In the genomic region with DNA sequence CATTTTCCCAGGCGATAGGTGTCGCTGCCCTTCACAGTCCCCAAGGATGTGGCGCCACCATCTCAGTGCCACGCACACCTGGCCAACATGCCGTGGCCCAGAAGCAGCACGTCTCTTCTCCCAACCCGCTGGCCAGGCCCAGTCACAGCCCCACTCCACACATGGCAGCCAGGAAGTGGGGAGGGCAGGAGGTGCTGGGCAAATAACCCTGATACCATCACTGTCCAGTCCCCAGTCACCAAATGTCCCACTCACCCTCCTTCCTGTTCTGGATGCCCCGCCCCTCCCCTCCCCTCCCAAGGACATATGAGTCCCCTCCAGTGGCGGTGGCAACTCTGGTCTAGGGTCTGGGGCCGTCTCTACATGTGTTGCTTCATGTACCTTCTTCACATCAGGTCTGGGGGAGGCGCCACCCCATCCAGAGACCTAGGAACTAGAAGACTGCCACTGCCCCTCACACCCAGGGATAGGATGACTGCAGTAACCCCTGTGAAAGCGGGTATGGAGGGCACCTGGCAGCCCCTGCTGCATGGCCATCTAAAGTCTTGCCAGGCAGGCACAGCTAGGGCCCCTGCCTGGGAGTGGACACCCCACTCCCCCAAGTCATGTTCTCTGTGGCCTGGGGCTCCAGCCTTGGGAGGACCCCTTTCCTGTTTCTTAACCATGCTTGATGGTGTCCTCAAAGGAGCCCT, we compare ENCODE assay signal across 10 cellular contexts. TPM values are rescaled to one million over a fixed set of nuclear protein-coding genes. Genes with fewer than 3 reads are reported as not detected.
DNase-seq lines count a peak whose midpoint lies in the region; ATAC-seq, FAIRE-seq and TF ChIP-seq lines count a peak whose summit lies in the region.
"Had no signal": no experiment of that assay in that cellular context is flagged by ENCODE, and none has a peak within 500 bp of the region (broad histone marks: within the 10 kb centered on the region; RNA-seq: fewer than 3 reads in every experiment).

No MANE protein-coding gene starts in this region.

- H3K4me1 ChIP-seq in Karpas-422 (ENCODE audit: low read length) (peaks cover 53% of the 10 kb centered on the region), K562 (replicated peaks in 1 of 2; ENCODE audit: control insufficient read depth in 2 of 2, insufficient read depth in 2 of 2, low read length in 2 of 2) (peaks cover 36 to 40% of the 10 kb centered on the region in 2 experiments), H9 (ENCODE audit: insufficient read depth, low read length) (no peaks in the 10 kb centered on the region)

- no peak for TF ChIP-seq CTCF in CD14-positive monocyte (IDR thresholded peaks at IDR 0.05)
- TF ChIP-seq CTCF in K562 (IDR thresholded peaks at IDR 0.05 in 2 of 3, conservative IDR thresholded peaks at IDR 0.05 in 1 of 3; ENCODE audit: insufficient read depth in 2 of 3, low read depth in 1 of 3, low read length in 3 of 3), result no peak
- TF ChIP-seq CTCF in H9 (conservative IDR thresholded peaks at IDR 0.05), result no peak

- H2BK5ac ChIP-seq in H9 (ENCODE audit: insufficient read length, low read length), result no peak overlapping the region

- peaks cover 18% of the 10 kb centered on the region for H4K20me1 ChIP-seq in Karpas-422 (ENCODE audit: insufficient read depth, low read depth, low read length)
- no peaks in the 10 kb centered on the region; the same call in 1 of the 2 replicates for H4K20me1 ChIP-seq in K562 (replicated peaks; ENCODE audit: control insufficient read depth, insufficient read depth, low read length)
- no peaks in the 10 kb centered on the region for H4K20me1 ChIP-seq in H9 (ENCODE audit: control insufficient read depth, insufficient read depth, insufficient read length)

- no peak overlapping the region for H2AK5ac ChIP-seq in H9 (ENCODE audit: insufficient read length, low read length)

- no peak for FAIRE-seq in K562 (lab: Jason Lieb, UNC)

- H3K4me1 Mint-ChIP-seq in CD14-positive monocyte, result peaks cover 51% of the 10 kb centered on the region
- H3K4me1 Mint-ChIP-seq in naive thymus-derived CD8-positive, alpha-beta T cell, result peaks cover 19 to 44% (median 43%) of the 10 kb centered on the region in 4 donors
- H3K4me1 Mint-ChIP-seq in H9, result peaks cover 7 to 16% of the 10 kb centered on the region in 2 experiments

- no peak overlapping the region for H3K23ac ChIP-seq in H9 (ENCODE audit: insufficient read length, low read depth, low read length)

- no peak for DNase-seq in CD14-positive monocyte (ENCODE audit: low spot score)
- DNase-seq in Karpas-422, result no peak
- DNase-seq in K562 (ENCODE audit: extremely low read depth in 1 of 4, low spot score in 3 of 4), result peak in 3 of 4 experiments; percentile 31 to 49 (median 43)
- no peak for DNase-seq in naive thymus-derived CD8-positive, alpha-beta T cell
- no peak for DNase-seq in NOMO-1 (lab: John Stamatoyannopoulos, UW; ENCODE audit: unreplicated experiment in 2 of 2)
- no peak for DNase-seq in H9
- DNase-seq: amniotic stem cell, NCI-H1105 had no signal

- no peak overlapping the region for H3K4ac ChIP-seq in H9 (ENCODE audit: low read depth, low read length)

- H3K9ac ChIP-seq in Karpas-422 (ENCODE audit: low read length) (peak overlapping the region; percentile 39; the same call in 1 of the 2 replicates), K562 (ENCODE audit: insufficient read depth in 1 of 2, low read depth in 2 of 2, low read length in 2 of 2) (peak overlapping the region; percentile 41 to 77; a peak in 3 of 4 replicates), H9 (ENCODE audit: extremely low read depth, insufficient read length, low read length) (no peak overlapping the region)

- peak overlapping the region; percentile 94 to 98 (median 97) for H3K27ac Mint-ChIP-seq in CD14-positive monocyte
- H3K27ac Mint-ChIP-seq in naive thymus-derived CD8-positive, alpha-beta T cell, result peak overlapping the region; percentile 67 to 93 (median 88)
- no peak overlapping the region for H3K27ac Mint-ChIP-seq in H9

- no peak overlapping the region for H4K8ac ChIP-seq in H9 (replicated peaks; ENCODE audit: insufficient read length, low read depth, low read length)

- H3K36me3 Mint-ChIP-seq in CD14-positive monocyte (peaks cover 57 to 59% of the 10 kb centered on the region in 2 donors), H9 (ENCODE audit: insufficient read depth in 1 of 3, low read depth in 3 of 3) (no peaks in the 10 kb centered on the region; a peak in 3 of 7 replicates)
- peaks cover 4 to 32% (median 6%) of the 10 kb centered on the region in 3 donors for H3K36me3 Mint-ChIP-seq in naive thymus-derived CD8-positive, alpha-beta T cell

- H3K79me2 ChIP-seq in Karpas-422 (ENCODE audit: low read length) (peaks cover 52% of the 10 kb centered on the region), K562 (ENCODE audit: control insufficient read depth, insufficient read depth, low read length) (peaks cover 28% of the 10 kb centered on the region), H9 (ENCODE audit: insufficient read depth, low read length) (no peaks in the 10 kb centered on the region)

- H2AFZ ChIP-seq in Karpas-422 (ENCODE audit: low read length) (no peak overlapping the region), K562 (ENCODE audit: low read depth, low read length) (no peak overlapping the region), H9 (ENCODE audit: low read length) (no peak overlapping the region)

- no peak overlapping the region for H2BK20ac ChIP-seq in H9 (ENCODE audit: low read depth, low read length, poor library complexity, severe bottlenecking)

- no peaks in the 10 kb centered on the region for H3K23me2 ChIP-seq in H9 (ENCODE audit: insufficient read length, low read depth, low read length, poor library complexity, severe bottlenecking)

- no peak for TF ChIP-seq RAD21 in K562 (CRISPR knock-in tag; conservative IDR thresholded peaks at IDR 0.05 in 1 of 2, IDR thresholded peaks at IDR 0.05 in 1 of 2)

- ATAC-seq in K562 (peak; percentile 43), HG03571 (IDR thresholded peaks at IDR 0.05; ENCODE audit: unreplicated experiment) (no peak), HG03354 (IDR thresholded peaks at IDR 0.05; ENCODE audit: poor library complexity, severe bottlenecking, unreplicated experiment) (no peak)
- ATAC-seq in naive thymus-derived CD8-positive, alpha-beta T cell, result peak in 1 of 2 donors; percentile 26

- no peak overlapping the region for H2BK120ac ChIP-seq in H9 (ENCODE audit: low read depth, low read length, poor library complexity, severe bottlenecking)

- H4K5ac ChIP-seq in H9 (ENCODE audit: insufficient read length, low read depth, low read length), result no peak overlapping the region

- H3K4me3 Mint-ChIP-seq in CD14-positive monocyte (peak overlapping the region; percentile 31 to 54), H9 (no peak overlapping the region)
- peak overlapping the region in 8 of 10 donors; percentile 19 to 53 (median 32) for H3K4me3 Mint-ChIP-seq in naive thymus-derived CD8-positive, alpha-beta T cell

- H3K9me1 ChIP-seq in K562 (ENCODE audit: control insufficient read depth, insufficient read depth, low read length), result peaks cover 8% of the 10 kb centered on the region

- no peak overlapping the region for H3K14ac ChIP-seq in H9 (ENCODE audit: insufficient read depth, low read length)

- no peak for TF ChIP-seq POLR2A in K562 (conservative IDR thresholded peaks at IDR 0.05)

- in situ Hi-C loops in K562 (cut with MboI), result no loop called here

- no peaks in the 10 kb centered on the region for H3K9me2 ChIP-seq in Karpas-422 (replicated peaks; ENCODE audit: insufficient read depth, low read length)

- peaks cover 0 to 2% (median 0%) of the 10 kb centered on the region in 7 donors for H3K9me3 Mint-ChIP-seq in CD14-positive monocyte
- no peaks in the 10 kb centered on the region for H3K9me3 Mint-ChIP-seq in naive thymus-derived CD8-positive, alpha-beta T cell
- no peaks in the 10 kb centered on the region for H3K9me3 Mint-ChIP-seq in H9

- H2BK15ac ChIP-seq in H9 (ENCODE audit: low read depth, low read length), result no peak overlapping the region

- no TSS peak for BruUV-seq in K562 (replicated peaks; lab: Mats Ljungman, UMichigan)

- POLR2A ChIA-PET in K562 (lab: Yijun Ruan, JAX), result interaction anchor here (0.9 to 2.4 kb wide), 5 partner anchors 7 to 42 kb away, joined by 3 to 8 read pairs (median 8); partner anchors contain the start of gene RNPEPL1
- POLR2A ChIA-PET in naive thymus-derived CD8-positive, alpha-beta T cell (lab: Charles Lee), result interaction anchor here (11.3 kb wide), 1 partner anchor 14 kb away, joined by 461 read pairs; the partner anchor contains the start of genes ANKMY1, DUSP28 and RNPEPL1

- H3K27me3 ChIP-seq in Karpas-422 (ENCODE audit: low read length) (no peaks in the 10 kb centered on the region), K562 (ENCODE audit: control insufficient read depth in 2 of 2, insufficient read depth in 2 of 2, low read length in 2 of 2) (no peaks in the 10 kb centered on the region), H9 (ENCODE audit: insufficient read depth, low read length) (no peaks in the 10 kb centered on the region)

- no peak overlapping the region for H2BK12ac ChIP-seq in H9 (ENCODE audit: insufficient read length, low read depth, low read length)

- H3K9me3 ChIP-seq in Karpas-422 (ENCODE audit: low read length) (no peaks in the 10 kb centered on the region), K562 (replicated peaks; ENCODE audit: control insufficient read depth, insufficient read depth, low read depth, low read length) (no peaks in the 10 kb centered on the region), H9 (ENCODE audit: control insufficient read depth, low read depth, low read length) (no peaks in the 10 kb centered on the region)

- H3K56ac ChIP-seq in H9 (ENCODE audit: insufficient read length, low read depth, low read length), result no peak overlapping the region

- H3K4me2 ChIP-seq in Karpas-422 (ENCODE audit: low read depth, low read length, poor library complexity, severe bottlenecking) (no peak overlapping the region), K562 (ENCODE audit: insufficient read depth, low read length) (0 out of 2 replicates have a peak overlapping the region, but pooled peaks have one; percentile 54), H9 (ENCODE audit: insufficient read depth, insufficient read length, low read length) (no peak overlapping the region)

- WGBS in K562 (ENCODE audit: insufficient coverage, low coverage, missing lambda C conversion rate), result 92% methylated on average over 4 of the region's 12 CpGs
- no CpG with 5 or more reads among the region's 12 CpGs for WGBS in H9 (ENCODE audit: extremely low coverage, insufficient read length, low lambda C conversion rate)

- no peak for TF ChIP-seq EP300 in K562 (IDR thresholded peaks at IDR 0.05; ENCODE audit: low read length)

- H3K4me3 ChIP-seq in Karpas-422 (ENCODE audit: low read length) (no peak overlapping the region), K562 (no peak overlapping the region)

- H4K91ac ChIP-seq in H9 (ENCODE audit: insufficient read length, low read depth, low read length), result no peak overlapping the region

- intact Hi-C loops in CD14-positive monocyte (cut with micrococcal nuclease), result no loop called here
- intact Hi-C loops in K562 (cut with micrococcal nuclease), result no loop called here

- CTCF ChIA-PET in K562 (lab: Yijun Ruan, JAX; ENCODE audit: low intra/inter-chr PET ratio), result no interaction called here

- H3K27ac ChIP-seq in Karpas-422 (ENCODE audit: low read length) (peak overlapping the region; percentile 51), K562 (ENCODE audit: extremely low read depth, low read depth, low read length) (peak overlapping the region; percentile 45; the same call in 2 of the 3 replicates), H9 (ENCODE audit: insufficient read length, low read depth, low read length) (no peak overlapping the region)

- H3K27me3 Mint-ChIP-seq in CD14-positive monocyte (ENCODE audit: low read depth in 3 of 3) (peaks cover 0 to 2% (median 2%) of the 10 kb centered on the region in 3 donors), H9 (ENCODE audit: low read depth) (no peaks in the 10 kb centered on the region)
- no peaks in the 10 kb centered on the region for H3K27me3 Mint-ChIP-seq in naive thymus-derived CD8-positive, alpha-beta T cell

- no peak overlapping the region for H3T11ph ChIP-seq in H9 (ENCODE audit: low read length)

- no peak overlapping the region for H3K18ac ChIP-seq in H9 (ENCODE audit: insufficient read length, low read depth, low read length)

- H3K36me3 ChIP-seq in Karpas-422 (ENCODE audit: insufficient read depth, low read length), result no peaks in the 10 kb centered on the region; the same call in 1 of the 2 replicates
- peaks cover 38% of the 10 kb centered on the region; the same call in 2 of the 3 replicates for H3K36me3 ChIP-seq in K562 (ENCODE audit: control insufficient read depth, insufficient read depth, low read length)

- H3K79me1 ChIP-seq in H9 (ENCODE audit: insufficient read depth, low read depth, low read length, poor library complexity, severe bottlenecking), result no peaks in the 10 kb centered on the region

RNA-seq across cellular contexts. Expression of gene CAPN10, which starts 7.3 kb away (rescaled TPM):
- 1 to 10 TPM; 7.3 to 7.4 TPM for polyA plus RNA-seq in CD14-positive monocyte
- 22.9 and 44.0 TPM in 2 replicates for total RNA-seq in Karpas-422 (2014; rRNA removed; shearing (Covaris generic); ENCODE audit: low replicate concordance)
- total RNA-seq in K562 (2011; cell fraction: chromatin; rRNA removed; ENCODE audit: low replicate concordance), result 47.6 and 128 TPM in 2 replicates
- total RNA-seq in K562 (2011; cell fraction: nucleolus; rRNA removed), result 79.5 and 81.2 TPM in 2 replicates
- total RNA-seq in K562 (2011; cell fraction: nucleoplasm; rRNA removed), result 52.6 and 61.5 TPM in 2 replicates
- 18.6 and 24.3 TPM in 2 replicates for total RNA-seq in K562 (2014; rRNA removed)
- 3.7 and 4.1 TPM in 2 replicates for total RNA-seq in K562 (2014; rRNA removed; fragmentation: Illumina TruSeq; extraction: Trizol)
- 10.4 and 14.5 TPM in 2 replicates for total RNA-seq in K562 (2015; rRNA removed; fragmentation: Illumina TruSeq; extraction: Trizol)
- total RNA-seq in K562 (2021), result 19.3 and 25.3 TPM in 2 replicates
- polyA plus RNA-seq in K562 (2011; rRNA removed), result 8.4 and 14.0 TPM in 2 replicates
- 8.3 and 17.5 TPM in 2 replicates for polyA plus RNA-seq in K562 (2011; cell fraction: cytosol; rRNA removed)
- 81.9 and 107 TPM in 2 replicates for polyA plus RNA-seq in K562 (2011; cell fraction: nucleus; rRNA removed)
- polyA plus RNA-seq in K562 (2012), result 11.4 and 22.7 TPM in 2 replicates
- polyA plus RNA-seq in K562 (2014; fragmentation: Illumina TruSeq; extraction: Trizol), result 4.7 and 8.9 TPM in 2 replicates
- polyA plus RNA-seq in K562 (2014; fragmentation: Nextera tagmentation; extraction: Ambion mirVana), result under 1 TPM; 0.08 to 0.41 TPM
- polyA plus RNA-seq in K562 (2014; rRNA removed), result 26.1 and 26.8 TPM in 2 replicates
- polyA minus RNA-seq in K562 (2011; rRNA and poly(A)+ RNA removed), result 3.7 and 4.6 TPM in 2 replicates
- polyA minus RNA-seq in K562 (2011; cell fraction: cytosol; rRNA and poly(A)+ RNA removed), result 7.4 and 9.3 TPM in 2 replicates
- polyA minus RNA-seq in K562 (2011; cell fraction: nucleus; rRNA and poly(A)+ RNA removed), result 26.9 and 33.0 TPM in 2 replicates
- total RNA-seq in naive thymus-derived CD8-positive, alpha-beta T cell, result 10 to 100 TPM; 91.1 to 93.2 TPM
- 10 to 100 TPM in 1 of 3 donors, 1 to 10 TPM in 2; 6.7 to 21.4 (median 9.8) TPM for polyA plus RNA-seq in naive thymus-derived CD8-positive, alpha-beta T cell
- 45.0 and 47.4 TPM in 2 replicates for total RNA-seq in H9 (2021)

RNA-seq across cellular contexts. Expression of gene RNPEPL1, which starts 10.9 kb away (rescaled TPM):
- polyA plus RNA-seq in CD14-positive monocyte (10 to 100 TPM; 15.4 to 36.4 TPM), K562 (2011; rRNA removed) (5.5 and 10.0 TPM in 2 replicates), K562 (2014; fragmentation: Illumina TruSeq; extraction: Trizol) (5.6 and 21.3 TPM in 2 replicates), K562 (2014; fragmentation: Nextera tagmentation; extraction: Ambion mirVana) (under 1 TPM; 0.07 to 0.45 TPM), K562 (2014; rRNA removed) (21.9 and 28.2 TPM in 2 replicates)
- total RNA-seq in Karpas-422 (2014; rRNA removed; shearing (Covaris generic); ENCODE audit: low replicate concordance), result 28.4 and 44.0 TPM in 2 replicates
- 13.5 and 56.3 TPM in 2 replicates for total RNA-seq in K562 (2011; cell fraction: chromatin; rRNA removed; ENCODE audit: low replicate concordance)
- 37.2 and 53.2 TPM in 2 replicates for total RNA-seq in K562 (2011; cell fraction: nucleolus; rRNA removed)
- 20.7 and 21.8 TPM in 2 replicates for total RNA-seq in K562 (2011; cell fraction: nucleoplasm; rRNA removed)
- total RNA-seq in K562 (2014; rRNA removed) (15.7 and 25.3 TPM in 2 replicates), K562 (2014; rRNA removed; fragmentation: Illumina TruSeq; extraction: Trizol) (1.7 and 2.5 TPM in 2 replicates), K562 (2015; rRNA removed; fragmentation: Illumina TruSeq; extraction: Trizol) (7.0 and 7.1 TPM in 2 replicates), K562 (2021) (38.3 and 38.7 TPM in 2 replicates), H9 (2021) (22.5 and 24.7 TPM in 2 replicates)
- 12.6 and 28.4 TPM in 2 replicates for polyA plus RNA-seq in K562 (2011; cell fraction: cytosol; rRNA removed)
- polyA plus RNA-seq in K562 (2011; cell fraction: nucleus; rRNA removed), result 56.7 and 79.9 TPM in 2 replicates
- 21.9 and 55.2 TPM in 2 replicates for polyA plus RNA-seq in K562 (2012)
- 1.9 and 3.7 TPM in 2 replicates for polyA minus RNA-seq in K562 (2011; rRNA and poly(A)+ RNA removed)
- polyA minus RNA-seq in K562 (2011; cell fraction: cytosol; rRNA and poly(A)+ RNA removed), result 29.7 and 42.0 TPM in 2 replicates
- 17.6 and 18.4 TPM in 2 replicates for polyA minus RNA-seq in K562 (2011; cell fraction: nucleus; rRNA and poly(A)+ RNA removed)
- 100 to 1,000 TPM; 121 to 123 TPM for total RNA-seq in naive thymus-derived CD8-positive, alpha-beta T cell
- polyA plus RNA-seq in naive thymus-derived CD8-positive, alpha-beta T cell, result 10 to 100 TPM; 17.8 to 67.0 (median 39.8) TPM

RNA-seq across cellular contexts. Expression of gene DUSP28, which starts 19.1 kb away (rescaled TPM):
- polyA plus RNA-seq in CD14-positive monocyte (10 to 100 TPM; 17.1 to 17.7 TPM), K562 (2011; rRNA removed) (7.5 and 8.1 TPM in 2 replicates), K562 (2014; fragmentation: Illumina TruSeq; extraction: Trizol) (4.1 and 4.7 TPM in 2 replicates), K562 (2014; fragmentation: Nextera tagmentation; extraction: Ambion mirVana) (1 to 10 TPM; 2.8 to 4.2 TPM), K562 (2014; rRNA removed) (4.7 and 5.4 TPM in 2 replicates)
- total RNA-seq in Karpas-422 (2014; rRNA removed; shearing (Covaris generic); ENCODE audit: low replicate concordance), result 8.1 and 9.3 TPM in 2 replicates
- total RNA-seq in K562 (2011; cell fraction: chromatin; rRNA removed; ENCODE audit: low replicate concordance), result 9.2 and 12.9 TPM in 2 replicates
- total RNA-seq in K562 (2011; cell fraction: nucleolus; rRNA removed), result 7.8 and 10.5 TPM in 2 replicates
- total RNA-seq in K562 (2011; cell fraction: nucleoplasm; rRNA removed), result 11.3 and 11.6 TPM in 2 replicates
- total RNA-seq in K562 (2014; rRNA removed) (5.1 and 5.6 TPM in 2 replicates), K562 (2014; rRNA removed; fragmentation: Illumina TruSeq; extraction: Trizol) (4.2 and 5.8 TPM in 2 replicates), K562 (2015; rRNA removed; fragmentation: Illumina TruSeq; extraction: Trizol) (3.6 and 4.3 TPM in 2 replicates), K562 (2021) (3.3 and 6.3 TPM in 2 replicates), H9 (2021) (1.6 and 2.9 TPM in 2 replicates)
- polyA plus RNA-seq in K562 (2011; cell fraction: cytosol; rRNA removed), result 6.5 and 7.1 TPM in 2 replicates
- polyA plus RNA-seq in K562 (2011; cell fraction: nucleus; rRNA removed), result 6.2 and 6.6 TPM in 2 replicates
- 5.6 and 7.6 TPM in 2 replicates for polyA plus RNA-seq in K562 (2012)
- 4.2 and 5.7 TPM in 2 replicates for polyA minus RNA-seq in K562 (2011; rRNA and poly(A)+ RNA removed)
- 1.2 and 2.1 TPM in 2 replicates for polyA minus RNA-seq in K562 (2011; cell fraction: cytosol; rRNA and poly(A)+ RNA removed)
- polyA minus RNA-seq in K562 (2011; cell fraction: nucleus; rRNA and poly(A)+ RNA removed), result 3.4 and 3.8 TPM in 2 replicates
- total RNA-seq in naive thymus-derived CD8-positive, alpha-beta T cell, result 10 to 100 TPM; 23.2 to 24.0 TPM
- 10 to 100 TPM; 18.8 to 23.9 (median 22.9) TPM for polyA plus RNA-seq in naive thymus-derived CD8-positive, alpha-beta T cell

RNA-seq across cellular contexts. Expression of gene ANKMY1, which starts 21.4 kb away (rescaled TPM):
- polyA plus RNA-seq in CD14-positive monocyte (1 to 10 TPM; 2.1 to 2.9 TPM), K562 (2011; rRNA removed) (13.0 and 18.7 TPM in 2 replicates), K562 (2014; fragmentation: Illumina TruSeq; extraction: Trizol) (12.4 and 13.8 TPM in 2 replicates), K562 (2014; fragmentation: Nextera tagmentation; extraction: Ambion mirVana) (under 1 TPM; 0.75 to 0.87 TPM), K562 (2014; rRNA removed) (11.7 and 11.9 TPM in 2 replicates)
- 25.7 and 30.8 TPM in 2 replicates for total RNA-seq in Karpas-422 (2014; rRNA removed; shearing (Covaris generic); ENCODE audit: low replicate concordance)
- 94.4 and 106 TPM in 2 replicates for total RNA-seq in K562 (2011; cell fraction: chromatin; rRNA removed; ENCODE audit: low replicate concordance)
- 48.0 and 49.5 TPM in 2 replicates for total RNA-seq in K562 (2011; cell fraction: nucleolus; rRNA removed)
- total RNA-seq in K562 (2011; cell fraction: nucleoplasm; rRNA removed), result 47.5 and 60.0 TPM in 2 replicates
- total RNA-seq in K562 (2014; rRNA removed) (7.7 and 8.2 TPM in 2 replicates), K562 (2014; rRNA removed; fragmentation: Illumina TruSeq; extraction: Trizol) (4.4 and 6.4 TPM in 2 replicates), K562 (2015; rRNA removed; fragmentation: Illumina TruSeq; extraction: Trizol) (10.7 and 12.3 TPM in 2 replicates), K562 (2021) (15.1 and 16.0 TPM in 2 replicates), H9 (2021) (8.6 and 13.7 TPM in 2 replicates)
- polyA plus RNA-seq in K562 (2011; cell fraction: cytosol; rRNA removed), result 13.4 and 18.3 TPM in 2 replicates
- polyA plus RNA-seq in K562 (2011; cell fraction: nucleus; rRNA removed), result 66.3 and 91.6 TPM in 2 replicates
- 12.3 and 19.9 TPM in 2 replicates for polyA plus RNA-seq in K562 (2012)
- 22.6 and 23.1 TPM in 2 replicates for polyA minus RNA-seq in K562 (2011; rRNA and poly(A)+ RNA removed)
- 9.9 and 13.2 TPM in 2 replicates for polyA minus RNA-seq in K562 (2011; cell fraction: cytosol; rRNA and poly(A)+ RNA removed)
- 34.6 and 45.8 TPM in 2 replicates for polyA minus RNA-seq in K562 (2011; cell fraction: nucleus; rRNA and poly(A)+ RNA removed)
- 10 to 100 TPM; 69.1 to 69.7 TPM for total RNA-seq in naive thymus-derived CD8-positive, alpha-beta T cell
- 10 to 100 TPM in 2 of 3 donors, 1 to 10 TPM in 1; 9.1 to 16.8 (median 10.3) TPM for polyA plus RNA-seq in naive thymus-derived CD8-positive, alpha-beta T cell

RNA-seq across cellular contexts. Expression of gene GPR35, which starts 46.1 kb away (rescaled TPM):
- polyA plus RNA-seq in CD14-positive monocyte, result 10 to 100 TPM; 30.6 to 36.3 TPM
- total RNA-seq in Karpas-422 (2014; rRNA removed; shearing (Covaris generic); ENCODE audit: low replicate concordance), result 1.1 and 1.9 TPM in 2 replicates
- 0.40 and 0.76 TPM in 2 replicates for total RNA-seq in K562 (2011; cell fraction: chromatin; rRNA removed; ENCODE audit: low replicate concordance)
- total RNA-seq in K562 (2011; cell fraction: nucleolus; rRNA removed), result 0.50 and 0.53 TPM in 2 replicates
- total RNA-seq in K562 (2011; cell fraction: nucleoplasm; rRNA removed), result 0.73 TPM in 1 of 2 replicates, not detected in the other
- total RNA-seq in K562 (2014; rRNA removed), result 0.50 TPM in 1 of 2 replicates, not detected in the other
- 0.07 TPM in 1 of 2 replicates, not detected in the other for total RNA-seq in K562 (2014; rRNA removed; fragmentation: Illumina TruSeq; extraction: Trizol)
- total RNA-seq in K562 (2015; rRNA removed; fragmentation: Illumina TruSeq; extraction: Trizol), result 0.29 and 0.34 TPM in 2 replicates
- total RNA-seq in K562 (2021), result 0.20 and 0.33 TPM in 2 replicates
- polyA plus RNA-seq in K562 (2011; rRNA removed), result 0.04 and 0.19 TPM in 2 replicates
- polyA plus RNA-seq in K562 (2011; cell fraction: cytosol; rRNA removed), result 0.13 and 0.25 TPM in 2 replicates
- polyA plus RNA-seq in K562 (2011; cell fraction: nucleus; rRNA removed), result 1.2 TPM in 2 replicates
- 0.29 and 1.5 TPM in 2 replicates for polyA plus RNA-seq in K562 (2012)
- 0.08 TPM in 1 of 2 replicates, not detected in the other for polyA plus RNA-seq in K562 (2014; fragmentation: Illumina TruSeq; extraction: Trizol)
- not detected for polyA plus RNA-seq in K562 (2014; fragmentation: Nextera tagmentation; extraction: Ambion mirVana)
- polyA plus RNA-seq in K562 (2014; rRNA removed), result 0.12 and 0.29 TPM in 2 replicates
- polyA minus RNA-seq in K562 (2011; rRNA and poly(A)+ RNA removed), result 0.11 and 0.15 TPM in 2 replicates
- polyA minus RNA-seq in K562 (2011; cell fraction: cytosol; rRNA and poly(A)+ RNA removed), result not detected in 2 replicates
- 0.13 and 0.22 TPM in 2 replicates for polyA minus RNA-seq in K562 (2011; cell fraction: nucleus; rRNA and poly(A)+ RNA removed)
- 1 to 10 TPM; 8.9 to 9.8 TPM for total RNA-seq in naive thymus-derived CD8-positive, alpha-beta T cell
- polyA plus RNA-seq in naive thymus-derived CD8-positive, alpha-beta T cell, result 1 to 10 TPM; 1.3 to 1.7 (median 1.6) TPM
- total RNA-seq in H9 (2021), result 0.66 and 1.4 TPM in 2 replicates

Comparison
In these comparisons a context has a peak if more than half of its experiments do, and no peak if none do; other contexts are left out.
1. DNase-seq: peak in K562 (3 of 4); none in CD14-positive monocyte (single experiment), Karpas-422 (single experiment), naive thymus-derived CD8-positive, alpha-beta T cell (0 of 10), NOMO-1 (0 of 2) and H9 (single experiment).
2. H3K27ac Mint-ChIP-seq: peak in CD14-positive monocyte (7 of 7) and naive thymus-derived CD8-positive, alpha-beta T cell (10 of 10); none in H9 (0 of 3).
3. H3K4me3 Mint-ChIP-seq: peak in CD14-positive monocyte (2 of 2) and naive thymus-derived CD8-positive, alpha-beta T cell (8 of 10); none in H9 (0 of 2).